29 cellular contexts compared by ENCODE assay signal in the genomic region with DNA sequence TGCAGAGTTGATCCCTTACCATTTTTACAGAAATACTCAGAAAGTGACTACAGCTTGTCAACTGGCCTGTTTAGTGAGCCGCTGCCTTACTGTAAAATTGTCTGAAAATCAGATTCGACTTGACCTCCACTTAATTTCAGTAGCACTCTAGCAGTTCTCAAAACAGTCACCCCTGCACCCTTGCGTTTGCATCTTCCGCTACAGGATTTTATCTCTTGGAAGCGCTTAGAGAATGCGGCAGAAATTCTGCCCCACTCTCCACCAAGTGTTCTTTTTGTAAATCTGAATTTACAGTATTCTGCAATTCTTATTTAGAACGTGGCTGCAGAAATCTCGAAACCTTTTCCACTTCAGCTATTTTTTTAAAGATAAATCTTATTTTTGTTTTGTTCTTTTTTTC. TPM values are rescaled to one million over a fixed set of nuclear protein-coding genes. Genes with fewer than 3 reads are reported as not detected.
DNase-seq lines count a peak whose midpoint lies in the region; TF ChIP-seq lines count a peak whose summit lies in the region.
"Had no signal": no experiment of that assay in that cellular context is flagged by ENCODE, and none has a peak within 500 bp of the region (broad histone marks: within the 10 kb centered on the region; RNA-seq: fewer than 3 reads in every experiment).

No MANE protein-coding gene starts in this region.

- no peak overlapping the region for H4K5ac ChIP-seq in mesendoderm (ENCODE audit: low read length)

- H3K4ac ChIP-seq in mesendoderm (ENCODE audit: low read depth, low read length), result no peak overlapping the region

- H3K36me3 ChIP-seq in mesendoderm (ENCODE audit: control insufficient read depth, insufficient read depth, low read length), result no peaks in the 10 kb centered on the region
- H3K36me3 ChIP-seq: brain microvascular endothelial cell, prostate gland, sigmoid colon, stomach, tibial artery, WERI-Rb-1 had no signal

- H3K4me3 ChIP-seq in AG04449 (ENCODE audit: low read depth, low read length) (peak overlapping the region; percentile 99), HFF-Myc (replicated peaks; ENCODE audit: low read depth, low read length) (peak overlapping the region; percentile 94), choroid plexus epithelial cell (ENCODE audit: low read depth, low read length) (peak overlapping the region; percentile 99), mesendoderm (ENCODE audit: low read length) (no peak overlapping the region)
- H3K4me3 ChIP-seq: prostate gland, sigmoid colon, stomach, tibial artery had no signal

- H2AK5ac ChIP-seq in mesendoderm (ENCODE audit: low read length), result no peak overlapping the region

- peak overlapping the region; percentile 57 for H3K56ac ChIP-seq in mesendoderm (ENCODE audit: low read length)

- no peak overlapping the region for H3K27ac ChIP-seq in mesendoderm (ENCODE audit: low read depth, low read length)
- H3K27ac ChIP-seq: brain microvascular endothelial cell, epithelial cell of prostate, KMS-11, prostate gland, sigmoid colon, tibial artery, WERI-Rb-1 had no signal

- WGBS in mesendoderm (ENCODE audit: extremely low coverage, insufficient coverage, low lambda C conversion rate), result no CpG with 5 or more reads among the region's 8 CpGs

- POLR2A ChIA-PET in AG04449 (lab: Yijun Ruan, JAX), result interaction anchor here (1.2 kb wide), 1 partner anchor 130 kb away, joined by 3 read pairs; no protein-coding TSS in a partner anchor

- H3K4me1 ChIP-seq in mesendoderm (ENCODE audit: control insufficient read depth, low read depth, low read length), result peaks cover 4% of the 10 kb centered on the region
- H3K4me1 ChIP-seq: BE2C, prostate gland had no signal

- H3K23ac ChIP-seq in mesendoderm (ENCODE audit: low read length), result no peak overlapping the region

- peaks cover 26% of the 10 kb centered on the region for H3K27me3 ChIP-seq in mesendoderm (ENCODE audit: insufficient read depth, low read length, poor library complexity)
- H3K27me3 ChIP-seq: BE2C, brain microvascular endothelial cell had no signal

- DNase-seq in AG04449 (ENCODE audit: low read depth, low spot score) (no peak), HFF-Myc (ENCODE audit: extremely low read depth, low read depth) (no peak), choroid plexus epithelial cell (ENCODE audit: low read depth) (no peak), mesendoderm (no peak), pons (ENCODE audit: low spot score) (no peak), kidney tubule cell (ENCODE audit: low spot score) (no peak)
- DNase-seq in stimulated activated CD4-positive, alpha-beta T cell treated with anti-CD3 and anti-CD28 coated beads, Interleukin-4, amount 100 ng/mL, for 4 hours, result no peak
- no peak for DNase-seq in activated naive CD4-positive, alpha-beta T cell treated with anti-CD3 and anti-CD28 coated beads, Interleukin-2, amount 50 U/mL, for 16 hours
- DNase-seq: activated CD4-positive, alpha-beta T cell treated with anti-CD3 and anti-CD28 coated beads, Interleukin-2, amount 50 U/mL, for 1 hour; activated CD8-positive, alpha-beta memory T cell treated with anti-CD3 and anti-CD28 coated beads, Interleukin-2, amount 10 ng/mL, durations not matched to agents 7 days and 5 days; activated T-cell treated with anti-CD3 and anti-CD28 coated beads, Interleukin-2, amount 50 U/mL, for 48 hours; BE2C; brain microvascular endothelial cell; left cardiac atrium; mammary epithelial cell; NCI-H1436; NCI-H2081 treated with DMSO at 0.1 percent for 48 hours; NCI-H226; NCI-H748 treated with DMSO at 0.1 percent for 48 hours; sigmoid colon; stomach; SW 1271; T1000; tibial artery had no signal

- no peaks in the 10 kb centered on the region for H3K79me2 ChIP-seq in mesendoderm (ENCODE audit: control insufficient read depth, insufficient read depth, low read length)

- no peak overlapping the region for H4K8ac ChIP-seq in mesendoderm (ENCODE audit: low read depth, low read length)

- H3K9ac ChIP-seq in mesendoderm (ENCODE audit: low read length), result peak overlapping the region; percentile 18
- H3K9ac ChIP-seq: KMS-11 had no signal

- no peak overlapping the region for H2BK15ac ChIP-seq in mesendoderm (replicated peaks; ENCODE audit: low read depth)

- CTCF ChIA-PET in AG04449 (lab: Yijun Ruan, JAX), result interaction anchor here (0.9 to 8.2 kb wide), 20 partner anchors 9 to 1438 kb away, joined by 3 to 88 read pairs (median 3); no protein-coding TSS in a partner anchor

- no peak overlapping the region for H3K18ac ChIP-seq in mesendoderm (ENCODE audit: low read length)

- no peak overlapping the region for H2BK5ac ChIP-seq in mesendoderm (ENCODE audit: low read length)

- peak overlapping the region; percentile 39 for H3K4me2 ChIP-seq in mesendoderm (ENCODE audit: low read length)
- H3K4me2 ChIP-seq: KMS-11 had no signal

- no peak overlapping the region for H2BK120ac ChIP-seq in mesendoderm (ENCODE audit: low read depth, low read length)

- no peaks in the 10 kb centered on the region for H3K79me1 ChIP-seq in mesendoderm (ENCODE audit: low read length)

- TF ChIP-seq CTCF in AG04449 (IDR thresholded peaks at IDR 0.05; ENCODE audit: insufficient read depth, low read length, missing control alignments) (no peak), HFF-Myc (IDR thresholded peaks at IDR 0.05; ENCODE audit: low read depth, low read length, missing control alignments) (no peak), choroid plexus epithelial cell (conservative IDR thresholded peaks at IDR 0.05; ENCODE audit: low read depth, low read length) (no peak)

RNA-seq across cellular contexts. Expression of gene TWIST1, which starts 1.9 kb away (rescaled TPM):
- polyA plus RNA-seq in mesendoderm (2013, experiment 1 of 2), result 0.69 TPM
- 0.62 TPM for polyA plus RNA-seq in mesendoderm (2013, experiment 2 of 2)

RNA-seq across cellular contexts. Expression of gene FERD3L, which starts 25.8 kb away (rescaled TPM):
- polyA plus RNA-seq in mesendoderm (2013, experiment 1 of 2), result not detected
- not detected for polyA plus RNA-seq in mesendoderm (2013, experiment 2 of 2)
- polyA plus RNA-seq: adipose tissue, mammary epithelial cell, sigmoid colon, stomach had no signal
